Comparison of ENCODE assay signal across 1 cellular context in genomic region chr11:73205666-73206343, GRCh38.
TF ChIP-seq lines count a peak whose summit lies in the region.

No MANE protein-coding gene starts in this region.

TF ChIP-seq in GM23338, 12 proteins besides CTCF, POLR2A, EP300 and RAD21:
- no peak for TF ChIP-seq EZH2 (IDR thresholded peaks at IDR 0.05; ENCODE audit: low read depth, unreplicated experiment)
- no peak for TF ChIP-seq ZNF331 (CRISPR knock-in tag; IDR thresholded peaks at IDR 0.05; ENCODE audit: low read depth)
- no peak for TF ChIP-seq ZNF462 (CRISPR knock-in tag; IDR thresholded peaks at IDR 0.05)
- TF ChIP-seq ETS1 (IDR thresholded peaks at IDR 0.05): no peak
- no peak for TF ChIP-seq ZNF114 (CRISPR knock-in tag; IDR thresholded peaks at IDR 0.05)
- TF ChIP-seq CREB1 (CRISPR knock-in tag; IDR thresholded peaks at IDR 0.05; ENCODE audit: low read depth): no peak
- no peak for TF ChIP-seq NANOG (IDR thresholded peaks at IDR 0.05; ENCODE audit: borderline replicate concordance)
- no peak for TF ChIP-seq REST (IDR thresholded peaks at IDR 0.05; ENCODE audit: unreplicated experiment)
- TF ChIP-seq STAT1 (IDR thresholded peaks at IDR 0.05; ENCODE audit: unreplicated experiment): no peak
- TF ChIP-seq POLR2AphosphoS5 (IDR thresholded peaks at IDR 0.05; ENCODE audit: low read depth): no peak
- no peak for TF ChIP-seq JUNB (IDR thresholded peaks at IDR 0.05; ENCODE audit: unreplicated experiment)
- TF ChIP-seq EZH2phosphoT487 (IDR thresholded peaks at IDR 0.05; ENCODE audit: unreplicated experiment): no peak
